Comparison of ENCODE assay signal across 20 cellular contexts in the genomic region with DNA sequence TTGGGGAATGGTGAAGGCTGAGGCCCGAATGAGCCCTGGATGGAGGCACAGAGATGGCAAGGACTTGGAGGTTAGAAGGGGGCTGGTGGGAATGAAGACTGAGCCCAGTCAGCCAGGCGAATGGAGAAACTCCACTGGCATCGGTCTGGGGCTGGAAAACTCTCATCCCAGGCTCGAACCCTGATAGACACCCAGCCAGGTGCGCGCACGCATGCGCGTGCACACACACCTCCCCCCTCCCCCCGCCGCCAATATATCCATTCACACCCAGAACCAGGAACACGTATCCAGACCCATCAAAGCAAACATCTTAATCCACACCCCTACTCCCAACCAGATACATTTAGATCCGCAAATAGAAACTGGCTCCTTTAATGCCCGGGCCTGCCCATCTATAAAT.
DNase-seq lines count a peak whose midpoint lies in the region; TF ChIP-seq lines count a peak whose summit lies in the region.
"Had no signal": no experiment of that assay in that cellular context is flagged by ENCODE, and none has a peak within 500 bp of the region (broad histone marks: within the 10 kb centered on the region; RNA-seq: fewer than 3 reads in every experiment).

No MANE protein-coding gene starts in this region.

- no peak overlapping the region for H4K8ac ChIP-seq in neuronal stem cell (ENCODE audit: low read depth, low read length)

- no peaks in the 10 kb centered on the region for H3K9me3 ChIP-seq in neuronal stem cell (replicated peaks in 1 of 2; ENCODE audit: control insufficient read depth in 2 of 2, insufficient read depth in 1 of 2, low read depth in 1 of 2, low read length in 2 of 2)
- no peaks in the 10 kb centered on the region for H3K9me3 ChIP-seq in spleen
- H3K9me3 ChIP-seq: A549, BLaER1 had no signal

- no peak overlapping the region for H3K27ac ChIP-seq in neuronal stem cell (replicated peaks; ENCODE audit: low read length)
- H3K27ac ChIP-seq in spleen: no peak overlapping the region
- H3K27ac ChIP-seq: A549, BLaER1, C4-2B had no signal

- H3K4me2 ChIP-seq in neuronal stem cell (ENCODE audit: insufficient read depth, low read length, poor library complexity, severe bottlenecking): no peak overlapping the region
- H3K4me2 ChIP-seq: A549, BLaER1 had no signal

- no peaks in the 10 kb centered on the region for H3K4me1 Mint-ChIP-seq in endothelial cell (ENCODE audit: unreplicated experiment)
- H3K4me1 Mint-ChIP-seq: B cell; CD8-positive, alpha-beta memory T cell had no signal

- no peak overlapping the region for H3K4me3 Mint-ChIP-seq in endothelial cell (ENCODE audit: unreplicated experiment)
- H3K4me3 Mint-ChIP-seq: B cell; CD4-positive, alpha-beta T cell; CD8-positive, alpha-beta memory T cell had no signal

- H3K79me1 ChIP-seq in neuronal stem cell (ENCODE audit: low read depth, low read length): no peaks in the 10 kb centered on the region

- no peak overlapping the region for H3K4me3 ChIP-seq in H7 (ENCODE audit: insufficient read depth, low read depth, low read length)
- H3K4me3 ChIP-seq in neuronal stem cell (ENCODE audit: low read length in 2 of 2): no peak overlapping the region
- H3K4me3 ChIP-seq in spleen: no peak overlapping the region
- H3K4me3 ChIP-seq: A549, BLaER1 had no signal

- peaks cover 4% of the 10 kb centered on the region for H3K27me3 Mint-ChIP-seq in endothelial cell (ENCODE audit: unreplicated experiment)
- H3K27me3 Mint-ChIP-seq: CD4-positive, alpha-beta T cell had no signal

- H3K27me3 ChIP-seq in H7 (ENCODE audit: control insufficient read depth, insufficient read depth, low read length) (no peaks in the 10 kb centered on the region), neuronal stem cell (ENCODE audit: control insufficient read depth in 3 of 3, insufficient read depth in 3 of 3, low read depth in 1 of 3, low read length in 3 of 3) (peaks cover 0 to 33% (median 0%) of the 10 kb centered on the region in 3 experiments), spleen (replicated peaks in 1 of 7) (no peaks in the 10 kb centered on the region)
- H3K27me3 ChIP-seq: BLaER1 had no signal

- intact Hi-C loops in spleen (cut with DNase I; ENCODE audit: low total_unique reads): no loop called here

- peak; percentile 47 for DNase-seq in H7
- DNase-seq in NCI-H748 (lab: John Stamatoyannopoulos, UW; ENCODE audit: unreplicated experiment): peak; percentile 51
- no peak for DNase-seq in neuronal stem cell (ENCODE audit: low spot score)
- peak; percentile 47 for DNase-seq in spleen
- no peak for DNase-seq in endothelial cell (ENCODE audit: low spot score)
- DNase-seq in activated CD4-positive, alpha-beta T cell treated with anti-CD3 and anti-CD28 coated beads for 4 hours: no peak
- DNase-seq in SW480 (ENCODE audit: low spot score): no peak
- DNase-seq: 8988T; Calu3; CD4-positive, alpha-beta T cell; CD8-positive, alpha-beta memory T cell; DMS53; DMS79 treated with DMSO at 0.1 percent for 48 hours; GF-D8; GOT3; HCEC 1CT had no signal

- no peak overlapping the region for H3K14ac ChIP-seq in neuronal stem cell (ENCODE audit: low read length)

- no peak overlapping the region for H2AFZ ChIP-seq in neuronal stem cell (ENCODE audit: low read length)

- no peak overlapping the region for H4K91ac ChIP-seq in neuronal stem cell (ENCODE audit: low read depth, low read length, poor library complexity)

- no peak overlapping the region for H2BK15ac ChIP-seq in neuronal stem cell (ENCODE audit: low read length)

- no CpG with 5 or more reads among the region's 14 CpGs for WGBS in neuronal stem cell (ENCODE audit: extremely low coverage in 2 of 2, insufficient read length in 2 of 2, insufficient replicate concordance in 1 of 2), 2 donors
- 90 to 96% (median 93%) methylated on average over 14 of the region's 14 CpGs for WGBS in spleen, 5 donors

- H2BK12ac ChIP-seq in neuronal stem cell (ENCODE audit: low read length): no peak overlapping the region

- H3K36me3 ChIP-seq in H7 (replicated peaks; ENCODE audit: control insufficient read depth, insufficient read depth, low read length) (no peaks in the 10 kb centered on the region), neuronal stem cell (replicated peaks in 1 of 2; ENCODE audit: control insufficient read depth in 2 of 2, insufficient read depth in 2 of 2, low read length in 2 of 2) (no peaks in the 10 kb centered on the region), spleen (peaks cover 0 to 10% (median 3%) of the 10 kb centered on the region in 6 donors)
- H3K36me3 ChIP-seq: BLaER1 had no signal

- no peaks in the 10 kb centered on the region for H3K36me3 Mint-ChIP-seq in endothelial cell (ENCODE audit: low read depth, unreplicated experiment)

- no peak for TF ChIP-seq POLR2A in spleen (IDR thresholded peaks at IDR 0.05)

- H2BK5ac ChIP-seq in neuronal stem cell (ENCODE audit: low read length): no peak overlapping the region

- no peak for TF ChIP-seq CTCF in spleen (IDR thresholded peaks at IDR 0.05 in 8 of 11, conservative IDR thresholded peaks at IDR 0.05 in 3 of 11)
- TF ChIP-seq CTCF in endothelial cell (IDR thresholded peaks at IDR 0.05; ENCODE audit: unreplicated experiment): no peak

- no peaks in the 10 kb centered on the region for H3K4me1 ChIP-seq in neuronal stem cell (ENCODE audit: control insufficient read depth in 2 of 2, insufficient read depth in 1 of 2, low read depth in 1 of 2, low read length in 2 of 2)
- H3K4me1 ChIP-seq in spleen: no peaks in the 10 kb centered on the region
- H3K4me1 ChIP-seq: A549, BLaER1 had no signal

- H2BK120ac ChIP-seq in neuronal stem cell (ENCODE audit: low read depth, low read length): no peak overlapping the region

- peak overlapping the region; percentile 2 for H3K23ac ChIP-seq in neuronal stem cell (ENCODE audit: low read depth, low read length, poor library complexity)

- no peak overlapping the region for H2AK5ac ChIP-seq in neuronal stem cell (ENCODE audit: low read depth, low read length)

- H3K9me3 Mint-ChIP-seq in endothelial cell (ENCODE audit: unreplicated experiment): no peaks in the 10 kb centered on the region
- H3K9me3 Mint-ChIP-seq: CD4-positive, alpha-beta T cell; CD8-positive, alpha-beta memory T cell had no signal

- H3K4ac ChIP-seq in neuronal stem cell (ENCODE audit: low read length): no peak overlapping the region

- H3K9ac ChIP-seq in neuronal stem cell (ENCODE audit: low read depth, low read length, poor library complexity): peak overlapping the region; percentile 70
- H3K9ac ChIP-seq: BLaER1 had no signal

- no peak overlapping the region for H3K27ac Mint-ChIP-seq in endothelial cell (ENCODE audit: unreplicated experiment)
- H3K27ac Mint-ChIP-seq: B cell; CD4-positive, alpha-beta T cell; CD8-positive, alpha-beta memory T cell had no signal

- H3K18ac ChIP-seq in neuronal stem cell (ENCODE audit: low read length): peak overlapping the region; percentile 36

Comparison
In these comparisons a context has a peak if more than half of its experiments do, and no peak if none do; other contexts are left out.
1. DNase-seq: peak in H7 (single experiment), NCI-H748 (single experiment) and spleen (single experiment); none in neuronal stem cell (single experiment), endothelial cell (single experiment), activated CD4-positive, alpha-beta T cell treated with anti-CD3 and anti-CD28 coated beads for 4 hours (0 of 2) and SW480 (single experiment).